In genomic region chr22:38455063-38455529, GRCh38 we compare ENCODE assay signal across 9 cellular contexts. TPM values are rescaled to one million over a fixed set of nuclear protein-coding genes. Genes with fewer than 3 reads are reported as not detected.
DNase-seq lines count a peak whose midpoint lies in the region; ATAC-seq and TF ChIP-seq lines count a peak whose summit lies in the region.
"Had no signal": no experiment of that assay in that cellular context is flagged by ENCODE, and none has a peak within 500 bp of the region (broad histone marks: within the 10 kb centered on the region; RNA-seq: fewer than 3 reads in every experiment).

TSS of gene KCNJ4 (minus strand) at chr22:38455199. CDS start at chr22:38428132, 27,067 bp downstream.

- no peak within 1 kb of the TSS for H3K27ac Mint-ChIP-seq in neural progenitor cell

- peaks cover 18% of the 10 kb centered on the region for H3F3A ChIP-seq in neural progenitor cell (ENCODE audit: low read depth)

- peak within 1 kb of the TSS in 4 of 11 experiments; percentile 1 to 25 (median 20); a peak in 3 of 22 replicates for H3K27ac ChIP-seq in BLaER1 treated with 17β-estradiol and CSF1 and Interleukin-3, amounts not matched to agents 10 nM and 100 nM
- H3K27ac ChIP-seq in OCI-LY7 (ENCODE audit: low read depth, low read length, poor library complexity, severe bottlenecking), result no peak within 1 kb of the TSS
- no peak within 1 kb of the TSS for H3K27ac ChIP-seq in neural progenitor cell

- no peaks in the 10 kb centered on the region for H3K9me3 ChIP-seq in BLaER1 treated with 17β-estradiol and CSF1 and Interleukin-3, amounts not matched to agents 10 nM and 100 nM (replicated peaks in 1 of 11)
- H3K9me3 ChIP-seq in OCI-LY7 (ENCODE audit: low read length), result no peaks in the 10 kb centered on the region
- H3K9me3 ChIP-seq in neural progenitor cell (ENCODE audit: low read depth), result no peaks in the 10 kb centered on the region

- POLR2A ChIA-PET in OCI-LY7 (lab: Charles Lee), result no interaction called here

- TF ChIP-seq CTCF in OCI-LY7 (conservative IDR thresholded peaks at IDR 0.05; ENCODE audit: low read length) (no peak), epithelial cell of esophagus (IDR thresholded peaks at IDR 0.05; ENCODE audit: insufficient read depth, low read depth, low read length, missing control alignments) (no peak), neural progenitor cell (IDR thresholded peaks at IDR 0.05) (no peak), foreskin fibroblast (IDR thresholded peaks at IDR 0.05; ENCODE audit: low read depth, low read length) (no peak)

- H3K9me3 Mint-ChIP-seq in neural progenitor cell, result no peaks in the 10 kb centered on the region

- H4K20me1 ChIP-seq in BLaER1 treated with 17β-estradiol and CSF1 and Interleukin-3, amounts not matched to agents 10 nM and 100 nM, result peaks cover 0 to 77% (median 17%) of the 10 kb centered on the region in 11 experiments; a peak in 15 of 22 replicates
- H4K20me1 ChIP-seq in OCI-LY7 (ENCODE audit: insufficient read depth, low read length) (no peaks in the 10 kb centered on the region), neural progenitor cell (ENCODE audit: low read depth) (peaks cover 17% of the 10 kb centered on the region)

- H3K4me1 Mint-ChIP-seq in neural progenitor cell, result peaks cover 57% of the 10 kb centered on the region

- peaks cover 25% of the 10 kb centered on the region for H3K27me3 Mint-ChIP-seq in neural progenitor cell (ENCODE audit: insufficient read depth, low read depth)

- H3K36me3 Mint-ChIP-seq in neural progenitor cell, result no peaks in the 10 kb centered on the region

- no peaks in the 10 kb centered on the region for H3K36me3 ChIP-seq in BLaER1 treated with 17β-estradiol and CSF1 and Interleukin-3, amounts not matched to agents 10 nM and 100 nM
- H3K36me3 ChIP-seq in OCI-LY7 (ENCODE audit: insufficient read depth, low read length) (no peaks in the 10 kb centered on the region), neural progenitor cell (no peaks in the 10 kb centered on the region)

- intact Hi-C loops in OCI-LY7 (cut with micrococcal nuclease; ENCODE audit: unreplicated experiment), result no loop called here

- CTCF ChIA-PET in OCI-LY7 (lab: Charles Lee; ENCODE audit: unreplicated experiment), result interaction anchor here (0.6 kb wide), 1 partner anchor 195 kb away, joined by 4 read pairs; no protein-coding TSS in a partner anchor

- H3K4me3 Mint-ChIP-seq in neural progenitor cell, result peak within 1 kb of the TSS; percentile 89

- peak within 1 kb of the TSS; percentile 84 to 97 (median 94) for H3K4me2 ChIP-seq in BLaER1 treated with 17β-estradiol and CSF1 and Interleukin-3, amounts not matched to agents 10 nM and 100 nM
- H3K4me2 ChIP-seq in OCI-LY7 (ENCODE audit: low read length), result peak within 1 kb of the TSS; percentile 51
- H3K4me2 ChIP-seq in neural progenitor cell, result peak within 1 kb of the TSS; percentile 88

- no peaks in the 10 kb centered on the region for H3K9me2 ChIP-seq in OCI-LY7 (ENCODE audit: insufficient read depth, low read length)

- H3K4me3 ChIP-seq in BLaER1 treated with 17β-estradiol and CSF1 and Interleukin-3, amounts not matched to agents 10 nM and 100 nM, result peak within 1 kb of the TSS; percentile 51 to 73 (median 66)
- H3K4me3 ChIP-seq in OCI-LY7 (ENCODE audit: low read depth, low read length, poor library complexity, severe bottlenecking) (peak within 1 kb of the TSS; percentile 59), epithelial cell of esophagus (ENCODE audit: low read length) (peak within 1 kb of the TSS; percentile 14), neural progenitor cell (peak within 1 kb of the TSS; percentile 92), foreskin fibroblast (ENCODE audit: low read depth in 1 of 2, low read length in 2 of 2) (no peak within 1 kb of the TSS)

- no peak for ATAC-seq in GM18858 (IDR thresholded peaks at IDR 0.05; ENCODE audit: unreplicated experiment)
- no peak for ATAC-seq in GM19397 (IDR thresholded peaks at IDR 0.05; ENCODE audit: unreplicated experiment)

- BruUV-seq in OCI-LY7 (replicated peaks; lab: Mats Ljungman, UMichigan), result no TSS peak

- peaks cover 66 to 98% (median 73%) of the 10 kb centered on the region in 11 experiments for H3K27me3 ChIP-seq in BLaER1 treated with 17β-estradiol and CSF1 and Interleukin-3, amounts not matched to agents 10 nM and 100 nM
- peaks cover 88% of the 10 kb centered on the region for H3K27me3 ChIP-seq in neural progenitor cell

- H3K4me1 ChIP-seq in BLaER1 treated with 17β-estradiol and CSF1 and Interleukin-3, amounts not matched to agents 10 nM and 100 nM, result peaks cover 9 to 41% (median 29%) of the 10 kb centered on the region in 10 experiments; a peak in 19 of 20 replicates
- H3K4me1 ChIP-seq in OCI-LY7 (ENCODE audit: insufficient read depth, low read length, poor library complexity, severe bottlenecking), result no peaks in the 10 kb centered on the region
- peaks cover 27% of the 10 kb centered on the region for H3K4me1 ChIP-seq in neural progenitor cell

- H3K79me2 ChIP-seq in OCI-LY7 (ENCODE audit: insufficient read depth, low read depth, low read length) (no peaks in the 10 kb centered on the region), neural progenitor cell (ENCODE audit: low read depth) (no peaks in the 10 kb centered on the region)

- DNase-seq in OCI-LY7 (ENCODE audit: low spot score), result no peak
- DNase-seq in epithelial cell of esophagus (ENCODE audit: low read depth), result no peak
- DNase-seq in neural progenitor cell (ENCODE audit: low spot score), result no peak
- no peak for DNase-seq in UCSD-AML1 (lab: John Stamatoyannopoulos, UW; ENCODE audit: unreplicated experiment)
- no peak for DNase-seq in foreskin fibroblast
- DNase-seq: stimulated activated CD4-positive, alpha-beta T cell treated with anti-CD3 and anti-CD28 coated beads, Interleukin-1b, Interleukin-23, amount 100 ng/mL, for 48 hours had no signal

- peak within 1 kb of the TSS; percentile 50 to 81 (median 74); a peak in 20 of 22 replicates for H3K9ac ChIP-seq in BLaER1 treated with 17β-estradiol and CSF1 and Interleukin-3, amounts not matched to agents 10 nM and 100 nM
- H3K9ac ChIP-seq in neural progenitor cell, result no peak within 1 kb of the TSS

- H2AFZ ChIP-seq in OCI-LY7 (ENCODE audit: low read length) (no peak within 1 kb of the TSS), neural progenitor cell (replicated peaks) (peak within 1 kb of the TSS; percentile 99)

RNA-seq across cellular contexts. Expression of gene KCNJ4, which starts in this region (rescaled TPM):
- not detected in 2 replicates for total RNA-seq in OCI-LY7 (2014; rRNA removed; shearing (Covaris generic))
- total RNA-seq in OCI-LY7 (2022), result not detected in 2 replicates
- 0.82 and 4.6 TPM in 2 replicates for total RNA-seq in neural progenitor cell (ENCODE audit: low replicate concordance)

Comparison
In these comparisons a context has a peak if more than half of its experiments do, and no peak if none do; other contexts are left out.
1. H3K4me3 ChIP-seq: peak in BLaER1 treated with 17β-estradiol and CSF1 and Interleukin-3, amounts not matched to agents 10 nM and 100 nM (10 of 10), OCI-LY7 (single experiment), epithelial cell of esophagus (single experiment) and neural progenitor cell (single experiment); none in foreskin fibroblast (0 of 2).
2. Peak in every context shown above with its lines, with median percentiles within 50 percentile points of each other: H3K4me2 ChIP-seq.